Comparison of ENCODE assay signal across 21 cellular contexts in the genomic region with DNA sequence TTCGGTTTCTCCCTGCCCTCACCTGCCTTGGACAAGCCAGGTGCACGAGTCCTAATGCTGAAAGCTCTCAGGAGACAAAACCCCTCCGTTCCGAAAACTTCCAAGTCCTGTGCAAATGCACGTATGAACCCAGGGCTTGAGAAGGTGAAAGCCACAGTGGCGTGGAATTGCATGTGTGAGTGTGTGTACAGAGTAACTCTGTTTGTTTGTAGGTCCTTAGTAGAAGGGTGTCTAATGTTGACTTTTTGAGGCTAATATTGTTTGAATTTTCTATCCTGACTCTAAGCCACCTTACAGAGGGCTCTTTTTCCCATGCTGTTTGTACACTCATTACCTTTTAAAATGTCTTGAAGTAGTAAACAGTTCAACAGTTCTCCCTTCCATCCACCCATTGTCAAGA.
"Had no signal": no experiment of that assay in that cellular context is flagged by ENCODE, and none has a peak within 500 bp of the region (broad histone marks: within the 10 kb centered on the region; RNA-seq: fewer than 3 reads in every experiment).

No MANE protein-coding gene starts in this region.

- H3K36me3 ChIP-seq: heart left ventricle, sigmoid colon, transverse colon, uterus, WERI-Rb-1 had no signal

- H3K4me2 ChIP-seq: smooth muscle cell had no signal

- H3K4me1 Mint-ChIP-seq: activated CD4-positive, alpha-beta T cell treated with anti-CD3 and anti-CD28 coated beads, Interleukin-2, amount 10 ng/mL, durations not matched to agents 7 days and 5 days; activated CD8-positive, alpha-beta memory T cell treated with anti-CD3 and anti-CD28 coated beads, Interleukin-2, amount 10 ng/mL, durations not matched to agents 7 days and 5 days; activated naive CD4-positive, alpha-beta T cell treated with anti-CD3 and anti-CD28 coated beads, Interleukin-2, amount 10 ng/mL, durations not matched to agents 7 days and 5 days; stimulated activated naive B cell treated with anti-CD40 and anti-IgM and Interleukin-4, amounts not matched to agents 10 μg/mL and 1 μg/mL and 100 μg/mL, for 72 hours had no signal

- H3K9me3 Mint-ChIP-seq: activated CD4-positive, alpha-beta T cell treated with anti-CD3 and anti-CD28 coated beads, Interleukin-2, amount 10 ng/mL, durations not matched to agents 7 days and 5 days; activated CD8-positive, alpha-beta T cell treated with anti-CD3 and anti-CD28 coated beads for 36 hours; activated naive CD4-positive, alpha-beta T cell treated with anti-CD3 and anti-CD28 coated beads, Interleukin-2, amount 10 ng/mL, durations not matched to agents 7 days and 5 days; stimulated activated naive B cell treated with anti-CD40 and anti-IgM and Interleukin-4, amounts not matched to agents 10 μg/mL and 1 μg/mL and 100 μg/mL, for 72 hours had no signal

- H3K4me3 Mint-ChIP-seq: activated CD4-positive, alpha-beta T cell treated with anti-CD3 and anti-CD28 coated beads, Interleukin-2, amount 10 ng/mL, durations not matched to agents 7 days and 5 days; activated CD8-positive, alpha-beta memory T cell treated with anti-CD3 and anti-CD28 coated beads, Interleukin-2, amount 10 ng/mL, durations not matched to agents 7 days and 5 days; activated CD8-positive, alpha-beta T cell treated with anti-CD3 and anti-CD28 coated beads for 36 hours; activated naive CD4-positive, alpha-beta T cell treated with anti-CD3 and anti-CD28 coated beads, Interleukin-2, amount 10 ng/mL, durations not matched to agents 7 days and 5 days; stimulated activated naive B cell treated with anti-CD40 and anti-IgM and Interleukin-4, amounts not matched to agents 10 μg/mL and 1 μg/mL and 100 μg/mL, for 72 hours had no signal

- H3K27me3 ChIP-seq: transverse colon, uterus had no signal

- DNase-seq: activated CD4-positive, alpha-beta T cell treated with anti-CD3 and anti-CD28 coated beads, Interleukin-2, amount 10 ng/mL, durations not matched to agents 7 days and 5 days; activated CD4-positive, CD25-positive, alpha-beta regulatory T cell treated with anti-CD3 and anti-CD28 coated beads, Interleukin-2, amount 50 U/mL, for 72 hours; activated CD8-positive, alpha-beta memory T cell treated with anti-CD3 and anti-CD28 coated beads, Interleukin-2, amount 10 ng/mL, durations not matched to agents 7 days and 5 days; activated CD8-positive, alpha-beta T cell treated with anti-CD3 and anti-CD28 coated beads for 36 hours; activated effector memory CD4-positive, alpha-beta T cell treated with anti-CD3 and anti-CD28 coated beads, Interleukin-2, amount 50 U/mL, for 16 hours; activated naive CD4-positive, alpha-beta T cell treated with anti-CD3 and anti-CD28 coated beads, Interleukin-2, amount 10 ng/mL, durations not matched to agents 7 days and 5 days; activated T-cell treated with anti-CD3 and anti-CD28 coated beads for 4 hours; amygdala; heart left ventricle; mesenchymal stem cell; occipital lobe; sigmoid colon; stimulated activated CD4-positive, alpha-beta T cell treated with anti-CD3 and anti-CD28 coated beads, Interleukin-15, amount 100 ng/mL, for 24 hours; stimulated activated CD4-positive, alpha-beta T cell treated with anti-CD3 and anti-CD28 coated beads, Interleukin-2, amount 100 ng/mL, for 48 hours; stimulated activated CD8-positive, alpha-beta memory T cell treated with anti-CD3 and anti-CD28 coated beads, Interleukin-4, amount 100 ng/mL, for 48 hours; stimulated activated naive B cell treated with anti-CD40 and anti-IgM and Interleukin-4, amounts not matched to agents 10 μg/mL and 1 μg/mL and 100 μg/mL, for 72 hours; transverse colon; uterus; WERI-Rb-1 had no signal

- H3K27ac ChIP-seq: epithelial cell of prostate, heart left ventricle, sigmoid colon, transverse colon, uterus, WERI-Rb-1 had no signal

- H3K36me3 Mint-ChIP-seq: activated CD8-positive, alpha-beta memory T cell treated with anti-CD3 and anti-CD28 coated beads, Interleukin-2, amount 10 ng/mL, durations not matched to agents 7 days and 5 days; activated naive CD4-positive, alpha-beta T cell treated with anti-CD3 and anti-CD28 coated beads, Interleukin-2, amount 10 ng/mL, durations not matched to agents 7 days and 5 days; stimulated activated naive B cell treated with anti-CD40 and anti-IgM and Interleukin-4, amounts not matched to agents 10 μg/mL and 1 μg/mL and 100 μg/mL, for 72 hours had no signal

- H3K27me3 Mint-ChIP-seq: activated CD4-positive, alpha-beta T cell treated with anti-CD3 and anti-CD28 coated beads, Interleukin-2, amount 10 ng/mL, durations not matched to agents 7 days and 5 days; activated CD8-positive, alpha-beta memory T cell treated with anti-CD3 and anti-CD28 coated beads, Interleukin-2, amount 10 ng/mL, durations not matched to agents 7 days and 5 days; activated naive CD4-positive, alpha-beta T cell treated with anti-CD3 and anti-CD28 coated beads, Interleukin-2, amount 10 ng/mL, durations not matched to agents 7 days and 5 days had no signal

- H3K9me3 ChIP-seq: heart left ventricle, sigmoid colon, transverse colon, uterus had no signal

- H3K4me3 ChIP-seq: heart left ventricle, sigmoid colon, smooth muscle cell, transverse colon, uterus had no signal

- H3K27ac Mint-ChIP-seq: activated CD4-positive, alpha-beta T cell treated with anti-CD3 and anti-CD28 coated beads, Interleukin-2, amount 10 ng/mL, durations not matched to agents 7 days and 5 days; activated CD8-positive, alpha-beta memory T cell treated with anti-CD3 and anti-CD28 coated beads, Interleukin-2, amount 10 ng/mL, durations not matched to agents 7 days and 5 days; activated CD8-positive, alpha-beta T cell treated with anti-CD3 and anti-CD28 coated beads for 36 hours; activated naive CD4-positive, alpha-beta T cell treated with anti-CD3 and anti-CD28 coated beads, Interleukin-2, amount 10 ng/mL, durations not matched to agents 7 days and 5 days; stimulated activated naive B cell treated with anti-CD40 and anti-IgM and Interleukin-4, amounts not matched to agents 10 μg/mL and 1 μg/mL and 100 μg/mL, for 72 hours had no signal

- ATAC-seq: activated CD8-positive, alpha-beta memory T cell treated with anti-CD3 and anti-CD28 coated beads, Interleukin-2, amount 10 ng/mL, durations not matched to agents 7 days and 5 days; activated CD8-positive, alpha-beta T cell treated with anti-CD3 and anti-CD28 coated beads for 36 hours; heart left ventricle; stimulated activated naive B cell treated with anti-CD40 and anti-IgM and Interleukin-4, amounts not matched to agents 10 μg/mL and 1 μg/mL and 100 μg/mL, for 72 hours had no signal

- H3K4me1 ChIP-seq: heart left ventricle, sigmoid colon, uterus had no signal
